ENCODE assay signal across 21 cellular contexts in genomic region chr15:101780225-101780624, GRCh38. TPM values are rescaled to one million over a fixed set of nuclear protein-coding genes. Genes with fewer than 3 reads are reported as not detected.
DNase-seq lines count a peak whose midpoint lies in the region; ATAC-seq and TF ChIP-seq lines count a peak whose summit lies in the region.
"Not testable (repeated sequence)": the region's sequence is repeated elsewhere in the genome, so short reads cannot be mapped to it uniquely, and the experiment has no call there.
"Had no signal": no experiment of that assay in that cellular context is flagged by ENCODE, and none has a peak within 500 bp of the region (broad histone marks: within the 10 kb centered on the region; RNA-seq: fewer than 3 reads in every experiment).

No MANE protein-coding gene starts in this region.

- not testable (repeated sequence) for H4K20me1 ChIP-seq in GM23248 (ENCODE audit: insufficient read depth)

- H3K9me2 ChIP-seq in GM23248 (ENCODE audit: insufficient read depth), result not testable (repeated sequence)

- 0% methylated on average over 1 of the region's 1 CpG for WGBS in GM23248 (ENCODE audit: low coverage in 1 of 2, low lambda C conversion rate in 2 of 2, missing lambda C conversion rate in 2 of 2), 2 experiments

- H3F3A ChIP-seq in GM23248 (ENCODE audit: insufficient read depth), result not testable (repeated sequence)

- in situ Hi-C loops in GM23248 (cut with MboI), result not testable (repeated sequence)

- H3K4me1 Mint-ChIP-seq in activated T-helper 17 cell treated with anti-CD3 and anti-CD28 coated beads, Interleukin-2, amount 50 U/mL, for 72 hours; osteocyte (ENCODE audit: unreplicated experiment): not testable (repeated sequence)

- not testable (repeated sequence) for H3K4me3 ChIP-seq in AG04450 (ENCODE audit: low read depth, low read length); GM23248; MG63; cardiac fibroblast (replicated peaks in 1 of 2; ENCODE audit: low read depth in 2 of 2, low read length in 2 of 2); fibroblast of villous mesenchyme (ENCODE audit: low read depth, low read length)

- not testable (repeated sequence) for H3K9me3 Mint-ChIP-seq in activated T-helper 17 cell treated with anti-CD3 and anti-CD28 coated beads, Interleukin-2, amount 50 U/mL, for 72 hours; osteocyte (ENCODE audit: unreplicated experiment)

- TF ChIP-seq CTCF in AG04450 (IDR thresholded peaks at IDR 0.05; ENCODE audit: low read depth, low read length); cardiac fibroblast (IDR thresholded peaks at IDR 0.05; ENCODE audit: low read depth, low read length); fibroblast of villous mesenchyme (IDR thresholded peaks at IDR 0.05; ENCODE audit: insufficient read depth, low read depth, low read length); osteocyte (IDR thresholded peaks at IDR 0.05): not testable (repeated sequence)

- ATAC-seq in activated T-helper 17 cell treated with anti-CD3 and anti-CD28 coated beads, Interleukin-2, amount 50 U/mL, for 72 hours (replicated peaks), result not testable (repeated sequence)

- H3K36me3 Mint-ChIP-seq in activated T-helper 17 cell treated with anti-CD3 and anti-CD28 coated beads, Interleukin-2, amount 50 U/mL, for 72 hours (ENCODE audit: low read depth); osteocyte (ENCODE audit: unreplicated experiment): not testable (repeated sequence)

- H2AFZ ChIP-seq in GM23248, result not testable (repeated sequence)

- not testable (repeated sequence) for H3K4me2 ChIP-seq in GM23248 (ENCODE audit: unreplicated experiment)

- CTCF ChIA-PET in AG04450 (lab: Charles Lee), result not testable (repeated sequence)

- DNase-seq in AG04450 (ENCODE audit: low read depth, low spot score) (peak; percentile 26), GM23248 (peak; percentile 46), MG63 (peak; percentile 77), NCI-H774 (lab: John Stamatoyannopoulos, UW) (peak; percentile 22), cardiac fibroblast (ENCODE audit: low read depth in 2 of 2) (peak; percentile 10 to 25), fibroblast of villous mesenchyme (ENCODE audit: low read depth) (peak; percentile 32)
- DNase-seq in osteocyte (ENCODE audit: extremely low spot score, unreplicated experiment), result not testable (repeated sequence)

- POLR2A ChIA-PET in AG04450 (lab: Yijun Ruan, JAX), result not testable (repeated sequence)

- H3K4me1 ChIP-seq in GM23248 (ENCODE audit: insufficient read depth), result not testable (repeated sequence)

- not testable (repeated sequence) for H3K36me3 ChIP-seq in GM23248 (ENCODE audit: low read depth); MG63

- peak overlapping the region; percentile 26 for H3K27ac Mint-ChIP-seq in activated T-helper 17 cell treated with anti-CD3 and anti-CD28 coated beads, Interleukin-2, amount 50 U/mL, for 72 hours
- peak overlapping the region; percentile 28 for H3K27ac Mint-ChIP-seq in osteocyte (ENCODE audit: unreplicated experiment)

- not testable (repeated sequence) for H3K4me3 Mint-ChIP-seq in activated T-helper 17 cell treated with anti-CD3 and anti-CD28 coated beads, Interleukin-2, amount 50 U/mL, for 72 hours; osteocyte (ENCODE audit: unreplicated experiment)

- not testable (repeated sequence) for H3K9me3 ChIP-seq in AG04450 (ENCODE audit: control insufficient read depth, insufficient read depth, low read length); GM23248 (ENCODE audit: low read depth); MG63

- not testable (repeated sequence) for H3K27me3 ChIP-seq in AG04450 (ENCODE audit: control insufficient read depth, insufficient read depth, low read length); GM23248 (replicated peaks; ENCODE audit: insufficient read depth); MG63

- not testable (repeated sequence) for H3K9ac ChIP-seq in GM23248

- H3K27me3 Mint-ChIP-seq in activated T-helper 17 cell treated with anti-CD3 and anti-CD28 coated beads, Interleukin-2, amount 50 U/mL, for 72 hours, result peaks cover 11% of the 10 kb centered on the region
- H3K27me3 Mint-ChIP-seq in osteocyte (ENCODE audit: unreplicated experiment), result peaks cover 24% of the 10 kb centered on the region

- H3K27ac ChIP-seq in AG04450 (ENCODE audit: low read depth, low read length); GM23248: not testable (repeated sequence)

- not testable (repeated sequence) for H3K79me2 ChIP-seq in GM23248 (ENCODE audit: insufficient read depth)

RNA-seq across cellular contexts. Expression of gene OR4F6, which starts 23.1 kb away (rescaled TPM):
- polyA plus RNA-seq in AG04450 (2011; rRNA removed) (not detected in 2 replicates), GM23248 (2016; fragmentation: Nextera tagmentation; extraction: Ambion mirVana) (not detected in 2 replicates)
- polyA minus RNA-seq in AG04450 (2011; rRNA and poly(A)+ RNA removed), result not detected in 2 replicates
- total RNA-seq in GM23248 (2014; rRNA removed; shearing (Covaris generic)), result not detected in 2 replicates
- not detected in 2 replicates for total RNA-seq in MG63 (2014; rRNA removed; shearing (Covaris generic); ENCODE audit: low replicate concordance)
- total RNA-seq in activated T-helper 17 cell treated with anti-CD3 and anti-CD28 coated beads, Interleukin-2, amount 50 U/mL, for 72 hours, result not detected
- total RNA-seq in fibroblast of villous mesenchyme (not detected in 2 replicates), osteocyte (not detected in 2 replicates)
- total RNA-seq: activated CD8-positive, alpha-beta memory T cell treated with anti-CD3 and anti-CD28 coated beads for 36 hours; activated naive CD4-positive, alpha-beta T cell treated with anti-CD3 and anti-CD28 coated beads, Interleukin-2, amount 50 U/mL, for 72 hours; Calu3; CD4-positive, CD25-positive, alpha-beta regulatory T cell; dermis blood vessel endothelial cell; endodermal cell; esophagus mucosa; GM12878; GM23338; left lobe of liver; T-cell; thoracic aorta; urinary bladder had no signal
- polyA plus RNA-seq: CD4-positive, CD25-positive, alpha-beta regulatory T cell; GM12878; GM23338; urinary bladder had no signal

RNA-seq across cellular contexts. Expression of gene OR4F15, which starts 31.8 kb away (rescaled TPM):
- 0.05 TPM in 1 of 2 replicates, not detected in the other for polyA plus RNA-seq in AG04450 (2011; rRNA removed)
- 0.70 and 1.1 TPM in 2 replicates for polyA minus RNA-seq in AG04450 (2011; rRNA and poly(A)+ RNA removed)
- 0.13 TPM in 1 of 2 replicates, not detected in the other for total RNA-seq in GM23248 (2014; rRNA removed; shearing (Covaris generic))
- polyA plus RNA-seq in GM23248 (2016; fragmentation: Nextera tagmentation; extraction: Ambion mirVana), result not detected in 2 replicates
- not detected in 2 replicates for total RNA-seq in MG63 (2014; rRNA removed; shearing (Covaris generic); ENCODE audit: low replicate concordance)
- total RNA-seq in activated T-helper 17 cell treated with anti-CD3 and anti-CD28 coated beads, Interleukin-2, amount 50 U/mL, for 72 hours, result not detected
- total RNA-seq in fibroblast of villous mesenchyme, result under 0.01 TPM in 1 of 2 replicates, not detected in the other
- not detected in 2 replicates for total RNA-seq in osteocyte
- total RNA-seq: activated CD8-positive, alpha-beta memory T cell treated with anti-CD3 and anti-CD28 coated beads for 36 hours; activated naive CD4-positive, alpha-beta T cell treated with anti-CD3 and anti-CD28 coated beads, Interleukin-2, amount 50 U/mL, for 72 hours; Calu3; CD4-positive, CD25-positive, alpha-beta regulatory T cell; dermis blood vessel endothelial cell; endodermal cell; esophagus mucosa; GM12878; GM23338; left lobe of liver; T-cell; thoracic aorta; urinary bladder had no signal
- polyA plus RNA-seq: CD4-positive, CD25-positive, alpha-beta regulatory T cell; GM12878; GM23338; urinary bladder had no signal

RNA-seq across cellular contexts. Expression of gene TARS3, which starts 56.0 kb away (rescaled TPM):
- polyA plus RNA-seq in AG04450 (2011; rRNA removed), result 7.2 and 8.5 TPM in 2 replicates
- 7.4 and 9.5 TPM in 2 replicates for polyA minus RNA-seq in AG04450 (2011; rRNA and poly(A)+ RNA removed)
- 7.9 and 9.5 TPM in 2 replicates for total RNA-seq in GM23248 (2014; rRNA removed; shearing (Covaris generic))
- 7.2 and 8.1 TPM in 2 replicates for polyA plus RNA-seq in GM23248 (2016; fragmentation: Nextera tagmentation; extraction: Ambion mirVana)
- 9.1 and 11.4 TPM in 2 replicates for total RNA-seq in MG63 (2014; rRNA removed; shearing (Covaris generic); ENCODE audit: low replicate concordance)
- total RNA-seq in activated T-helper 17 cell treated with anti-CD3 and anti-CD28 coated beads, Interleukin-2, amount 50 U/mL, for 72 hours, result 10 to 100 TPM; 20.6 to 33.0 TPM
- total RNA-seq in fibroblast of villous mesenchyme, result 13.8 and 13.9 TPM in 2 replicates
- total RNA-seq in osteocyte, result 15.8 and 16.0 TPM in 2 replicates
